Comparison of ENCODE assay signal across 8 cellular contexts in the genomic region with DNA sequence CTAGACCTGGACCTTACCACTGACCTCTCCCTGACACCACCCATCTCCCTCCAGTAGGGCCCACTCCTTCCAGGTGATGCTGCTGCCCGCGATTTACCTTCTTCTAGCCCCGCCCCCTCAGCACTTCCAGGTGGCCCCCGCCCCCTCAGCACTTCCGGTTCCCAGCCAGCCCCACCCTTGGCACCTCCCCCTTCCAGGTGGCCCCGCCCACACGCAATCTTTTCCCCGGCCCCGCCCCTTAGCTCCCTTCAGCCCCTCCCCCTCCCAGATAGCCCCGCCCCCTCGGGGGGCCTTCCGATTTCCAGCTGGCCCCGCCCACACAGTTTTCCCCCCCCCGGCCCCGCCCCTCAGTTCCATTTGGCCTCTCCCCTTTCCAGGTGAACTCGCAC. TPM values are rescaled to one million over a fixed set of nuclear protein-coding genes. Genes with fewer than 3 reads are reported as not detected.
DNase-seq lines count a peak whose midpoint lies in the region; ATAC-seq and TF ChIP-seq lines count a peak whose summit lies in the region.

No MANE protein-coding gene starts in this region.

- H3K9me3 ChIP-seq in AG04450 (ENCODE audit: control insufficient read depth, insufficient read depth, low read length) (no peaks in the 10 kb centered on the region; the same call in 1 of the 2 replicates), Karpas-422 (ENCODE audit: low read length) (no peaks in the 10 kb centered on the region), RWPE2 (ENCODE audit: severe bottlenecking) (no peaks in the 10 kb centered on the region), suprapubic skin (no peaks in the 10 kb centered on the region)

- WGBS in suprapubic skin = 2% methylated on average over 13 of the region's 16 CpGs

- DNase-seq in AG04450 (ENCODE audit: low read depth, low spot score) (peak; percentile 29), Karpas-422 (peak; percentile 92), RWPE2 (ENCODE audit: low spot score) (peak; percentile 84), activated gamma-delta T cell (lab: John Stamatoyannopoulos, UW) (peak; percentile 78), foreskin fibroblast (peak; percentile 30 to 72), nucleus accumbens (lab: John Stamatoyannopoulos, UW) (peak in 33 of 56 donors; percentile 6 to 74 (median 38)), suprapubic skin (ENCODE audit: low spot score in 2 of 2) (peak; percentile 86 to 89)

- TF ChIP-seq POLR2A in suprapubic skin (IDR thresholded peaks at IDR 0.05) = no peak

- POLR2A ChIA-PET in AG04450 (lab: Yijun Ruan, JAX) = interaction anchor here (1.5 kb wide), 1 partner anchor 59 kb away, joined by 3 read pairs; the partner anchor contains the start of gene PLA2G4C

- peaks cover 15% of the 10 kb centered on the region for H3K36me3 ChIP-seq in Karpas-422 (ENCODE audit: insufficient read depth, low read length)
- peaks cover 25% of the 10 kb centered on the region for H3K36me3 ChIP-seq in RWPE2 (ENCODE audit: low read depth)
- peaks cover 16% of the 10 kb centered on the region for H3K36me3 ChIP-seq in suprapubic skin

- ATAC-seq in GM19372 (IDR thresholded peaks at IDR 0.05; ENCODE audit: low read depth, unreplicated experiment) (peak; percentile 28), RWPE2 (ENCODE audit: low read depth) (0 out of 3 replicates have a peak, but pooled peaks have one; percentile 1)

- peaks cover 66% of the 10 kb centered on the region for H3K79me2 ChIP-seq in Karpas-422 (ENCODE audit: low read length)

- H3K27me3 ChIP-seq in AG04450 (ENCODE audit: control insufficient read depth, insufficient read depth, low read length) (no peaks in the 10 kb centered on the region), Karpas-422 (ENCODE audit: low read length) (no peaks in the 10 kb centered on the region), RWPE2 (ENCODE audit: insufficient read depth, poor library complexity, severe bottlenecking) (no peaks in the 10 kb centered on the region), suprapubic skin (no peaks in the 10 kb centered on the region)

- H3K9me2 ChIP-seq in Karpas-422 (replicated peaks; ENCODE audit: insufficient read depth, low read length) = no peaks in the 10 kb centered on the region

- H3K4me2 ChIP-seq in Karpas-422 (ENCODE audit: low read depth, low read length, poor library complexity, severe bottlenecking) = peak overlapping the region; percentile 76

- no peak for TF ChIP-seq EP300 in suprapubic skin (IDR thresholded peaks at IDR 0.05)

- peak overlapping the region; percentile 98 for H3K9ac ChIP-seq in Karpas-422 (ENCODE audit: low read length)

- H4K20me1 ChIP-seq in Karpas-422 (ENCODE audit: insufficient read depth, low read depth, low read length) = peaks cover 10% of the 10 kb centered on the region

- no peak for TF ChIP-seq CTCF in AG04450 (IDR thresholded peaks at IDR 0.05; ENCODE audit: low read depth, low read length)
- no peak for TF ChIP-seq CTCF in RWPE2 (IDR thresholded peaks at IDR 0.05; ENCODE audit: poor library complexity, severe bottlenecking)
- TF ChIP-seq CTCF in foreskin fibroblast (IDR thresholded peaks at IDR 0.05; ENCODE audit: low read depth, low read length) = no peak
- TF ChIP-seq CTCF in suprapubic skin (IDR thresholded peaks at IDR 0.05) = no peak

- H3K4me1 ChIP-seq in Karpas-422 (ENCODE audit: low read length) = peaks cover 27% of the 10 kb centered on the region
- H3K4me1 ChIP-seq in RWPE2 (ENCODE audit: insufficient read depth, poor library complexity, severe bottlenecking) = peaks cover 4% of the 10 kb centered on the region
- peaks cover 23% of the 10 kb centered on the region for H3K4me1 ChIP-seq in suprapubic skin

- H3K27ac ChIP-seq in AG04450 (ENCODE audit: low read depth, low read length) (no peak overlapping the region), Karpas-422 (ENCODE audit: low read length) (peak overlapping the region; percentile 89), RWPE2 (ENCODE audit: poor library complexity, severe bottlenecking) (peak overlapping the region; percentile 67), suprapubic skin (peak overlapping the region; percentile 81)

- no peak overlapping the region; the same call in 1 of the 2 replicates for H2AFZ ChIP-seq in Karpas-422 (ENCODE audit: low read length)

- peak overlapping the region; percentile 92 for H3K4me3 ChIP-seq in AG04450 (ENCODE audit: low read depth, low read length)
- peak overlapping the region; percentile 99 for H3K4me3 ChIP-seq in Karpas-422 (ENCODE audit: low read length)
- peak overlapping the region; percentile 100 for H3K4me3 ChIP-seq in RWPE2 (ENCODE audit: severe bottlenecking)
- H3K4me3 ChIP-seq in foreskin fibroblast (ENCODE audit: low read depth in 1 of 2, low read length in 2 of 2) = peak overlapping the region; percentile 73 to 98
- peak overlapping the region; percentile 69 for H3K4me3 ChIP-seq in suprapubic skin

- CTCF ChIA-PET in AG04450 (lab: Charles Lee) = interaction anchor here (0.6 to 2.6 kb wide), 5 partner anchors 25 to 462 kb away, joined by 3 to 13 read pairs (median 5); no protein-coding TSS in a partner anchor

RNA-seq across cellular contexts. Expression of gene LIG1, which starts 0.6 kb away (rescaled TPM):
- 7.6 and 8.2 TPM in 2 replicates for polyA plus RNA-seq in AG04450 (2011; rRNA removed)
- 17.5 and 20.2 TPM in 2 replicates for polyA minus RNA-seq in AG04450 (2011; rRNA and poly(A)+ RNA removed)
- 50.1 and 95.1 TPM in 2 replicates for total RNA-seq in Karpas-422 (2014; rRNA removed; shearing (Covaris generic); ENCODE audit: low replicate concordance)
- 10 to 100 TPM; 30.0 to 66.1 (median 44.4) TPM for total RNA-seq in suprapubic skin

RNA-seq across cellular contexts. Expression of gene ZSWIM9, which starts 0.9 kb away (rescaled TPM):
- 0.66 and 0.83 TPM in 2 replicates for polyA plus RNA-seq in AG04450 (2011; rRNA removed)
- 0.32 and 0.83 TPM in 2 replicates for polyA minus RNA-seq in AG04450 (2011; rRNA and poly(A)+ RNA removed)
- total RNA-seq in Karpas-422 (2014; rRNA removed; shearing (Covaris generic); ENCODE audit: low replicate concordance) = 2.3 and 6.2 TPM in 2 replicates
- 1 to 10 TPM; 2.2 to 5.0 (median 4.0) TPM for total RNA-seq in suprapubic skin

RNA-seq across cellular contexts. Expression of gene PLA2G4C, which starts 59.0 kb away (rescaled TPM):
- polyA plus RNA-seq in AG04450 (2011; rRNA removed) = 8.0 and 10.4 TPM in 2 replicates
- 6.4 and 7.4 TPM in 2 replicates for polyA minus RNA-seq in AG04450 (2011; rRNA and poly(A)+ RNA removed)
- 2.6 and 5.9 TPM in 2 replicates for total RNA-seq in Karpas-422 (2014; rRNA removed; shearing (Covaris generic); ENCODE audit: low replicate concordance)
- 1 to 10 TPM; 1.4 to 9.1 (median 5.7) TPM for total RNA-seq in suprapubic skin

Comparison
In these comparisons a context has a peak if more than half of its experiments do, and no peak if none do; other contexts are left out.
1. DNase-seq: peak in every context shown above with its lines; median percentile 92 in Karpas-422; 88 in suprapubic skin; 84 in RWPE2; 78 in activated gamma-delta T cell; 51 in foreskin fibroblast; 38 in nucleus accumbens; 29 in AG04450.